9 cellular contexts compared by ENCODE assay signal in genomic region chr9:34629492-34629809, GRCh38. TPM values are rescaled to one million over a fixed set of nuclear protein-coding genes. Genes with fewer than 3 reads are reported as not detected.
DNase-seq lines count a peak whose midpoint lies in the region; ATAC-seq and TF ChIP-seq lines count a peak whose summit lies in the region.
"Had no signal": no experiment of that assay in that cellular context is flagged by ENCODE, and none has a peak within 500 bp of the region (broad histone marks: within the 10 kb centered on the region; RNA-seq: fewer than 3 reads in every experiment).

No MANE protein-coding gene starts in this region.

- BruUV-seq in A673 (replicated peaks; lab: Mats Ljungman, UMichigan): no TSS peak

- H3K4me3 ChIP-seq in A673 (ENCODE audit: low read depth, low read length, poor library complexity, severe bottlenecking) (peak overlapping the region; percentile 27), HEK293 (ENCODE audit: low read depth, low read length) (no peak overlapping the region), mucosa of rectum (ENCODE audit: low read length in 2 of 2) (peak overlapping the region; percentile 51 to 65)

- H3K9me3 Mint-ChIP-seq in brain: no peaks in the 10 kb centered on the region

- no peaks in the 10 kb centered on the region for H3K36me3 ChIP-seq in A673 (ENCODE audit: insufficient read depth, low read length, poor library complexity, severe bottlenecking)
- H3K36me3 ChIP-seq in HEK293 (ENCODE audit: control insufficient read depth in 2 of 2, insufficient read depth in 1 of 2, low read length in 2 of 2): no peaks in the 10 kb centered on the region; a peak in 1 of 3 replicates
- no peaks in the 10 kb centered on the region for H3K36me3 ChIP-seq in mucosa of rectum (ENCODE audit: control insufficient read depth in 2 of 2, insufficient read depth in 2 of 2, low read length in 2 of 2)

- CTCF ChIA-PET in A673 (lab: Charles Lee) (interaction anchor here (0.7 kb wide), 1 partner anchor 51 kb away, joined by 6 read pairs; no protein-coding TSS in a partner anchor), HEK293 (lab: Yijun Ruan, JAX) (interaction anchor here (0.7 to 3.2 kb wide), 6 partner anchors 9 to 107 kb away, joined by 3 to 18 read pairs (median 8); partner anchors contain the start of genes DCTN3 and RPP25L)

- H3K9ac ChIP-seq in mucosa of rectum (ENCODE audit: low read depth in 1 of 2, low read length in 2 of 2): no peak overlapping the region

- intact Hi-C loops in A673 (cut with micrococcal nuclease; ENCODE audit: unreplicated experiment): no loop called here

- no peaks in the 10 kb centered on the region for H3K36me3 Mint-ChIP-seq in brain

- H3K27ac ChIP-seq in A673 (ENCODE audit: low read depth, low read length, poor library complexity, severe bottlenecking): no peak overlapping the region
- no peak overlapping the region for H3K27ac ChIP-seq in HEK293 (ENCODE audit: extremely low read depth, low read depth, low read length)
- H3K27ac ChIP-seq in mucosa of rectum (ENCODE audit: low read depth in 2 of 2, low read length in 2 of 2): no peak overlapping the region

- H3K27me3 ChIP-seq in A673 (replicated peaks; ENCODE audit: insufficient read depth, low read depth, low read length, poor library complexity) (peaks cover 66% of the 10 kb centered on the region), mucosa of rectum (ENCODE audit: control insufficient read depth in 2 of 2, insufficient read depth in 2 of 2, low read length in 2 of 2) (peaks cover 42 to 50% of the 10 kb centered on the region in 2 donors)

- H3K4me1 Mint-ChIP-seq in brain: peaks cover 49% of the 10 kb centered on the region

- DNase-seq in A673 (ENCODE audit: low spot score): no peak
- DNase-seq in mesenteric fat pad (ENCODE audit: low spot score): no peak
- DNase-seq in hippocampal formation (lab: John Stamatoyannopoulos, UW): no peak
- DNase-seq in AG08396 (ENCODE audit: low spot score): no peak
- DNase-seq: NCI-H1417 treated with DMSO at 0.1 percent for 48 hours had no signal

- H3K27me3 Mint-ChIP-seq in brain: peaks cover 63% of the 10 kb centered on the region

- no peak for ATAC-seq in GM21576 (IDR thresholded peaks at IDR 0.05; ENCODE audit: unreplicated experiment)

- POLR2A ChIA-PET in A673 (lab: Charles Lee; ENCODE audit: low non-redundant PET): interaction anchor here (0.7 kb wide), 1 partner anchor 213 kb away, joined by 3 read pairs; no protein-coding TSS in a partner anchor
- POLR2A ChIA-PET in HEK293 (lab: Yijun Ruan, JAX): interaction anchor here (1.5 kb wide), 1 partner anchor 8 kb away, joined by 9 read pairs; the partner anchor contains the start of gene SIGMAR1

- peaks cover 7% of the 10 kb centered on the region for H3K4me1 ChIP-seq in A673 (ENCODE audit: insufficient read depth, low read length, poor library complexity, severe bottlenecking)
- H3K4me1 ChIP-seq in HEK293 (ENCODE audit: control insufficient read depth, insufficient read depth, low read length): no peaks in the 10 kb centered on the region; the same call in 1 of the 2 replicates
- peaks cover 9 to 13% of the 10 kb centered on the region in 2 donors for H3K4me1 ChIP-seq in mucosa of rectum (ENCODE audit: control insufficient read depth in 2 of 2, insufficient read depth in 2 of 2, low read length in 2 of 2)

- no peak overlapping the region for H3K27ac Mint-ChIP-seq in brain

- peak overlapping the region; percentile 62 to 83 (median 76) for H3K4me3 Mint-ChIP-seq in brain

- TF ChIP-seq CTCF in A673 (conservative IDR thresholded peaks at IDR 0.05; ENCODE audit: low read depth, low read length): no peak
- TF ChIP-seq CTCF in HEK293 (tag by site-specific recombination; IDR thresholded peaks at IDR 0.05): no peak
- no peak for TF ChIP-seq CTCF in brain (conservative IDR thresholded peaks at IDR 0.05)

- H3K9me3 ChIP-seq in A673 (ENCODE audit: low read depth, low read length, poor library complexity, severe bottlenecking): no peaks in the 10 kb centered on the region
- H3K9me3 ChIP-seq in HEK293 (ENCODE audit: control insufficient read depth, insufficient read depth, low read depth, low read length): no peaks in the 10 kb centered on the region
- H3K9me3 ChIP-seq in mucosa of rectum (ENCODE audit: control insufficient read depth in 2 of 2, low read length in 2 of 2): peaks cover 0 to 2% of the 10 kb centered on the region in 2 donors

TF ChIP-seq in HEK293, 187 proteins besides CTCF, POLR2A, EP300 and RAD21:
- no peak for TF ChIP-seq ZNF423 (tag by site-specific recombination; IDR thresholded peaks at IDR 0.05)
- no peak for TF ChIP-seq ZNF521 (tag by site-specific recombination; IDR thresholded peaks at IDR 0.05)
- TF ChIP-seq, protein P1, sequence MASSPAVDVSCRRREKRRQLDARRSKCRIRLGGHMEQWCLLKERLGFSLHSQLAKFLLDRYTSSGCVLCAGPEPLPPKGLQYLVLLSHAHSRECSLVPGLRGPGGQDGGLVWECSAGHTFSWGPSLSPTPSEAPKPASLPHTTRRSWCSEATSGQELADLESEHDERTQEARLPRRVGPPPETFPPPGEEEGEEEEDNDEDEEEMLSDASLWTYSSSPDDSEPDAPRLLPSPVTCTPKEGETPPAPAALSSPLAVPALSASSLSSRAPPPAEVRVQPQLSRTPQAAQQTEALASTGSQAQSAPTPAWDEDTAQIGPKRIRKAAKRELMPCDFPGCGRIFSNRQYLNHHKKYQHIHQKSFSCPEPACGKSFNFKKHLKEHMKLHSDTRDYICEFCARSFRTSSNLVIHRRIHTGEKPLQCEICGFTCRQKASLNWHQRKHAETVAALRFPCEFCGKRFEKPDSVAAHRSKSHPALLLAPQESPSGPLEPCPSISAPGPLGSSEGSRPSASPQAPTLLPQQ (tag by site-specific recombination; IDR thresholded peaks at IDR 0.05): peak; percentile 75
- TF ChIP-seq ZNF133 (tag by site-specific recombination; IDR thresholded peaks at IDR 0.05): no peak
- TF ChIP-seq ZNF510 (tag by site-specific recombination; IDR thresholded peaks at IDR 0.05; ENCODE audit: insufficient replicate concordance): no peak
- TF ChIP-seq ZSCAN23 (tag by site-specific recombination; IDR thresholded peaks at IDR 0.05): no peak
- 0 out of 2 replicates have a peak, but pooled peaks have one; percentile 1 for TF ChIP-seq GLIS2 (tag by site-specific recombination; IDR thresholded peaks at IDR 0.05)
- no peak for TF ChIP-seq OSR2 (tag by site-specific recombination; IDR thresholded peaks at IDR 0.05)
- TF ChIP-seq BCL6B (tag by site-specific recombination; IDR thresholded peaks at IDR 0.05): no peak
- TF ChIP-seq ZNF623 (tag by site-specific recombination; IDR thresholded peaks at IDR 0.05): no peak
- no peak for TF ChIP-seq ZNF558 (tag by site-specific recombination; IDR thresholded peaks at IDR 0.05)
- TF ChIP-seq ZFP69B (tag by site-specific recombination; IDR thresholded peaks at IDR 0.05): peak; percentile 72
- TF ChIP-seq ZNF792 (tag by site-specific recombination; IDR thresholded peaks at IDR 0.05): no peak
- no peak for TF ChIP-seq KLF1 (tag by site-specific recombination; IDR thresholded peaks at IDR 0.05)
- TF ChIP-seq KLF17 (tag by site-specific recombination; IDR thresholded peaks at IDR 0.05): no peak
- no peak for TF ChIP-seq SETDB1 (IDR thresholded peaks at IDR 0.05; ENCODE audit: insufficient read length, low read length)
TF ChIP-seq in HEK293: peak in this region for 3.

RNA-seq across cellular contexts. Expression of gene ARID3C, which starts 0.6 kb away (rescaled TPM):
- total RNA-seq in A673 (2021) (not detected in 2 replicates), mesenteric fat pad (not detected)
- polyA plus RNA-seq in brain (ENCODE audit: insufficient read depth, low read depth, low replicate concordance): not detected

RNA-seq across cellular contexts. Expression of gene SIGMAR1, which starts 8.1 kb away (rescaled TPM):
- total RNA-seq in A673 (2021) (165 and 172 TPM in 2 replicates), mesenteric fat pad (48.3 TPM)
- 81.1 TPM for polyA plus RNA-seq in brain (ENCODE audit: insufficient read depth, low read depth, low replicate concordance)

RNA-seq across cellular contexts. Expression of gene DCTN3, which starts 9.2 kb away (rescaled TPM):
- 79.3 and 89.4 TPM in 2 replicates for total RNA-seq in A673 (2021)
- 314 TPM for polyA plus RNA-seq in brain (ENCODE audit: insufficient read depth, low read depth, low replicate concordance)
- total RNA-seq in mesenteric fat pad: 61.5 TPM

RNA-seq across cellular contexts. Expression of gene GALT, which starts 17.0 kb away (rescaled TPM):
- 27.6 and 37.6 TPM in 2 replicates for total RNA-seq in A673 (2021)
- 27.2 TPM for polyA plus RNA-seq in brain (ENCODE audit: insufficient read depth, low read depth, low replicate concordance)
- 21.3 TPM for total RNA-seq in mesenteric fat pad

RNA-seq across cellular contexts. Expression of gene RPP25L, which starts 17.6 kb away (rescaled TPM):
- total RNA-seq in A673 (2021) (19.7 and 31.6 TPM in 2 replicates), mesenteric fat pad (14.8 TPM)
- 30.9 TPM for polyA plus RNA-seq in brain (ENCODE audit: insufficient read depth, low read depth, low replicate concordance)
